ENCODE assay signal across 13 cellular contexts in genomic region chr6:33656844-33657243, GRCh38. TPM values are rescaled to one million over a fixed set of nuclear protein-coding genes. Genes with fewer than 3 reads are reported as not detected.
DNase-seq lines count a peak whose midpoint lies in the region; ATAC-seq and TF ChIP-seq lines count a peak whose summit lies in the region.
"Had no signal": no experiment of that assay in that cellular context is flagged by ENCODE, and none has a peak within 500 bp of the region (broad histone marks: within the 10 kb centered on the region; RNA-seq: fewer than 3 reads in every experiment).

No MANE protein-coding gene starts in this region.

- no peak for ATAC-seq in stimulated activated naive B cell treated with anti-CD40 and anti-IgM and Interleukin-4, amounts not matched to agents 10 μg/mL and 1 μg/mL and 100 μg/mL, for 72 hours (replicated peaks)
- ATAC-seq in GM21737 (IDR thresholded peaks at IDR 0.05; ENCODE audit: unreplicated experiment), result no peak
- ATAC-seq: A549 had no signal

- H3T11ph ChIP-seq in H9 (ENCODE audit: low read length), result no peak overlapping the region

- no peaks in the 10 kb centered on the region for H3K36me3 ChIP-seq in endodermal cell (ENCODE audit: control insufficient read depth, insufficient read depth, low read length)
- H3K36me3 ChIP-seq: BE2C had no signal

- no CpG with 5 or more reads among the region's 5 CpGs for WGBS in H9 (ENCODE audit: extremely low coverage, insufficient read length, low lambda C conversion rate)
- WGBS in endodermal cell (ENCODE audit: insufficient coverage in 1 of 2, insufficient read length in 1 of 2), 2 experiments, result 80 to 82% methylated on average over 2 to 5 of the region's 5 CpGs

- no peak overlapping the region for H3K9ac ChIP-seq in H9 (ENCODE audit: extremely low read depth, insufficient read length, low read length)
- H3K9ac ChIP-seq in endodermal cell (ENCODE audit: extremely low read depth, low read length, poor library complexity, severe bottlenecking), result no peak overlapping the region

- H3K4me1 Mint-ChIP-seq in H9 (peaks cover 10 to 27% of the 10 kb centered on the region in 2 experiments), endodermal cell (peaks cover 5% of the 10 kb centered on the region), mesothelial cell of epicardium (no peaks in the 10 kb centered on the region)
- peaks cover 4 to 8% of the 10 kb centered on the region in 2 donors for H3K4me1 Mint-ChIP-seq in stimulated activated naive B cell treated with anti-CD40 and anti-IgM and Interleukin-4, amounts not matched to agents 10 μg/mL and 1 μg/mL and 100 μg/mL, for 72 hours

- H3K4me2 ChIP-seq in H9 (ENCODE audit: insufficient read depth, insufficient read length, low read length), result no peak overlapping the region
- H3K4me2 ChIP-seq: A549 had no signal

- no peak overlapping the region for H4K91ac ChIP-seq in H9 (ENCODE audit: insufficient read length, low read depth, low read length)

- H4K8ac ChIP-seq in H9 (replicated peaks; ENCODE audit: insufficient read length, low read depth, low read length), result no peak overlapping the region

- H3K23me2 ChIP-seq in H9 (ENCODE audit: insufficient read length, low read depth, low read length, poor library complexity, severe bottlenecking), result no peaks in the 10 kb centered on the region

- no peaks in the 10 kb centered on the region for H3K9me3 Mint-ChIP-seq in H9
- H3K9me3 Mint-ChIP-seq in endodermal cell, result no peaks in the 10 kb centered on the region
- H3K9me3 Mint-ChIP-seq in stimulated activated naive B cell treated with anti-CD40 and anti-IgM and Interleukin-4, amounts not matched to agents 10 μg/mL and 1 μg/mL and 100 μg/mL, for 72 hours, result no peaks in the 10 kb centered on the region
- no peaks in the 10 kb centered on the region for H3K9me3 Mint-ChIP-seq in mesothelial cell of epicardium
- H3K9me3 Mint-ChIP-seq: CD4-positive, alpha-beta memory T cell had no signal

- H3K4ac ChIP-seq in H9 (ENCODE audit: low read depth, low read length), result no peak overlapping the region

- no peak for DNase-seq in H9
- DNase-seq in endodermal cell, result peak; percentile 61
- DNase-seq in iPS-NIHi7 (ENCODE audit: extremely low spot score), result peak; percentile 38
- no peak for DNase-seq in stimulated activated naive B cell treated with anti-CD40 and anti-IgM and Interleukin-4, amounts not matched to agents 10 μg/mL and 1 μg/mL and 100 μg/mL, for 72 hours
- no peak for DNase-seq in mesothelial cell of epicardium (ENCODE audit: low spot score in 2 of 2, unreplicated experiment in 2 of 2)
- no peak for DNase-seq in HCEC 1CT
- DNase-seq: BE2C, DMS79 had no signal

- no peak overlapping the region for H2BK12ac ChIP-seq in H9 (ENCODE audit: insufficient read length, low read depth, low read length)

- H3K27me3 Mint-ChIP-seq in H9 (ENCODE audit: low read depth) (no peaks in the 10 kb centered on the region), endodermal cell (ENCODE audit: insufficient read depth) (no peaks in the 10 kb centered on the region), mesothelial cell of epicardium (ENCODE audit: low read depth) (no peaks in the 10 kb centered on the region)
- no peaks in the 10 kb centered on the region for H3K27me3 Mint-ChIP-seq in stimulated activated naive B cell treated with anti-CD40 and anti-IgM and Interleukin-4, amounts not matched to agents 10 μg/mL and 1 μg/mL and 100 μg/mL, for 72 hours
- H3K27me3 Mint-ChIP-seq: CD4-positive, alpha-beta memory T cell had no signal

- H2AFZ ChIP-seq in H9 (ENCODE audit: low read length), result no peak overlapping the region

- H3K27ac Mint-ChIP-seq in H9 (peak overlapping the region; percentile 62 to 90 (median 68); a peak in 3 of 7 replicates), endodermal cell (peak overlapping the region; percentile 61), mesothelial cell of epicardium (no peak overlapping the region)
- H3K27ac Mint-ChIP-seq in stimulated activated naive B cell treated with anti-CD40 and anti-IgM and Interleukin-4, amounts not matched to agents 10 μg/mL and 1 μg/mL and 100 μg/mL, for 72 hours, result peak overlapping the region; percentile 9

- TF ChIP-seq CTCF in H9 (conservative IDR thresholded peaks at IDR 0.05) (no peak), endodermal cell (conservative IDR thresholded peaks at IDR 0.05) (no peak), mesothelial cell of epicardium (IDR thresholded peaks at IDR 0.05; ENCODE audit: unreplicated experiment) (no peak)

- H3K9me3 ChIP-seq in H9 (ENCODE audit: control insufficient read depth, low read depth, low read length) (no peaks in the 10 kb centered on the region), endodermal cell (ENCODE audit: control insufficient read depth, low read length) (no peaks in the 10 kb centered on the region)
- H3K9me3 ChIP-seq: A549, BE2C had no signal

- H3K79me2 ChIP-seq in H9 (ENCODE audit: insufficient read depth, low read length), result no peaks in the 10 kb centered on the region

- peak overlapping the region in 1 of 2 experiments; percentile 39; a peak in 2 of 5 replicates for H3K4me3 Mint-ChIP-seq in H9
- no peak overlapping the region for H3K4me3 Mint-ChIP-seq in endodermal cell
- no peak overlapping the region for H3K4me3 Mint-ChIP-seq in stimulated activated naive B cell treated with anti-CD40 and anti-IgM and Interleukin-4, amounts not matched to agents 10 μg/mL and 1 μg/mL and 100 μg/mL, for 72 hours
- no peak overlapping the region for H3K4me3 Mint-ChIP-seq in mesothelial cell of epicardium
- H3K4me3 Mint-ChIP-seq: CD4-positive, alpha-beta memory T cell had no signal

- H3K56ac ChIP-seq in H9 (ENCODE audit: insufficient read length, low read depth, low read length), result no peak overlapping the region

- no peak overlapping the region for H2BK5ac ChIP-seq in H9 (ENCODE audit: insufficient read length, low read length)

- no peak overlapping the region for H3K23ac ChIP-seq in H9 (ENCODE audit: insufficient read length, low read depth, low read length)

- H3K27me3 ChIP-seq in H9 (ENCODE audit: insufficient read depth, low read length), result no peaks in the 10 kb centered on the region
- H3K27me3 ChIP-seq in endodermal cell (ENCODE audit: control insufficient read depth, insufficient read depth, low read length, poor library complexity, severe bottlenecking), result no peaks in the 10 kb centered on the region
- H3K27me3 ChIP-seq: BE2C had no signal

- no peak overlapping the region for H3K18ac ChIP-seq in H9 (ENCODE audit: insufficient read length, low read depth, low read length)

- no peak overlapping the region for H2AK5ac ChIP-seq in H9 (ENCODE audit: insufficient read length, low read length)

- peaks cover under 1% of the 10 kb centered on the region for H3K79me1 ChIP-seq in H9 (ENCODE audit: insufficient read depth, low read depth, low read length, poor library complexity, severe bottlenecking)

- H2BK15ac ChIP-seq in H9 (ENCODE audit: low read depth, low read length), result no peak overlapping the region

- H2BK20ac ChIP-seq in H9 (ENCODE audit: low read depth, low read length, poor library complexity, severe bottlenecking), result no peak overlapping the region

- H3K4me1 ChIP-seq in H9 (ENCODE audit: insufficient read depth, low read length) (peaks cover 6% of the 10 kb centered on the region; the same call in 1 of the 2 replicates), endodermal cell (ENCODE audit: control insufficient read depth, insufficient read depth, low read length) (no peaks in the 10 kb centered on the region)
- H3K4me1 ChIP-seq: A549, BE2C had no signal

- H2BK120ac ChIP-seq in H9 (ENCODE audit: low read depth, low read length, poor library complexity, severe bottlenecking), result no peak overlapping the region

- H4K5ac ChIP-seq in H9 (ENCODE audit: insufficient read length, low read depth, low read length), result no peak overlapping the region

- no peak overlapping the region for H3K14ac ChIP-seq in H9 (ENCODE audit: insufficient read depth, low read length)

- H3K27ac ChIP-seq in H9 (ENCODE audit: insufficient read length, low read depth, low read length), result no peak overlapping the region
- H3K27ac ChIP-seq in endodermal cell (ENCODE audit: low read depth, low read length), result no peak overlapping the region
- H3K27ac ChIP-seq: A549, C4-2B, HL-60 had no signal

- H3K36me3 Mint-ChIP-seq in H9 (ENCODE audit: insufficient read depth in 1 of 3, low read depth in 3 of 3) (peaks cover 0 to 32% (median 5%) of the 10 kb centered on the region in 3 experiments; a peak in 4 of 7 replicates), endodermal cell (ENCODE audit: low read depth) (no peaks in the 10 kb centered on the region), mesothelial cell of epicardium (no peaks in the 10 kb centered on the region)
- peaks cover 26 to 45% of the 10 kb centered on the region in 2 donors for H3K36me3 Mint-ChIP-seq in stimulated activated naive B cell treated with anti-CD40 and anti-IgM and Interleukin-4, amounts not matched to agents 10 μg/mL and 1 μg/mL and 100 μg/mL, for 72 hours

- H3K4me3 ChIP-seq in endodermal cell (ENCODE audit: low read length), result no peak overlapping the region
- H3K4me3 ChIP-seq: A549 had no signal

- H4K20me1 ChIP-seq in H9 (ENCODE audit: control insufficient read depth, insufficient read depth, insufficient read length), result no peaks in the 10 kb centered on the region

RNA-seq across cellular contexts. Expression of gene ITPR3, which starts 35.7 kb away (rescaled TPM):
- 39.1 and 40.3 TPM in 2 replicates for total RNA-seq in H9 (2021)
- total RNA-seq in endodermal cell, result 10 to 100 TPM; 29.6 to 33.3 TPM
- polyA plus RNA-seq in endodermal cell (2013, experiment 1 of 2), result 6.0 TPM
- 6.6 TPM for polyA plus RNA-seq in endodermal cell (2013, experiment 2 of 2)
- 6.3 to 6.4 TPM (median 6.4 TPM) in 3 replicates for total RNA-seq in mesothelial cell of epicardium

RNA-seq across cellular contexts. Expression of gene UQCC2, which starts 54.7 kb away (rescaled TPM):
- total RNA-seq in H9 (2021), result 134 and 140 TPM in 2 replicates
- total RNA-seq in endodermal cell, result 100 to 1,000 TPM; 120 to 174 TPM
- polyA plus RNA-seq in endodermal cell (2013, experiment 1 of 2), result 170 TPM
- polyA plus RNA-seq in endodermal cell (2013, experiment 2 of 2), result 163 TPM
- 79.0 to 79.6 TPM (median 79.4 TPM) in 3 replicates for total RNA-seq in mesothelial cell of epicardium

Comparison
In these comparisons a context has a peak if more than half of its experiments do, and no peak if none do; other contexts are left out.
1. DNase-seq: peak in endodermal cell (single experiment) and iPS-NIHi7 (single experiment); none in H9 (single experiment), stimulated activated naive B cell treated with anti-CD40 and anti-IgM and Interleukin-4, amounts not matched to agents 10 μg/mL and 1 μg/mL and 100 μg/mL, for 72 hours (single experiment), mesothelial cell of epicardium (0 of 2) and HCEC 1CT (single experiment).